8 cellular contexts compared by ENCODE assay signal in genomic region chr2:62196278-62196901, GRCh38. TPM values are rescaled to one million over a fixed set of nuclear protein-coding genes. Genes with fewer than 3 reads are reported as not detected.
DNase-seq lines count a peak whose midpoint lies in the region; ATAC-seq lines count a peak whose summit lies in the region.

No MANE protein-coding gene starts in this region.

- H2AFZ ChIP-seq in Karpas-422 (ENCODE audit: low read length) = peak overlapping the region; percentile 99

- DNase-seq in DMS53 (lab: John Stamatoyannopoulos, UW) = peak; percentile 88
- peak; percentile 85 for DNase-seq in Karpas-422
- peak; percentile 36 to 48 for DNase-seq in activated CD4-positive, alpha-beta T cell treated with anti-CD3 and anti-CD28 coated beads, Interleukin-2, amount 50 U/mL, for 24 hours (ENCODE audit: low read depth in 1 of 2, low spot score in 1 of 2)
- peak; percentile 46 for DNase-seq in effector CD8-positive, alpha-beta T cell (lab: John Stamatoyannopoulos, UW)
- peak; percentile 44 for DNase-seq in stimulated activated CD8-positive, alpha-beta memory T cell treated with anti-CD3 and anti-CD28 coated beads, Interleukin-4, amount 100 ng/mL, for 24 hours (ENCODE audit: low read depth)
- DNase-seq in AG08395 (ENCODE audit: low spot score) = no peak

- H3K9me2 ChIP-seq in Karpas-422 (replicated peaks; ENCODE audit: insufficient read depth, low read length) = no peaks in the 10 kb centered on the region

- H3K27ac ChIP-seq in Karpas-422 (ENCODE audit: low read length) = peak overlapping the region; percentile 25; the same call in 1 of the 2 replicates

- H3K4me1 ChIP-seq in Karpas-422 (ENCODE audit: low read length) (peaks cover 33% of the 10 kb centered on the region), mononuclear cell (ENCODE audit: insufficient read depth, low read length) (peaks cover 61% of the 10 kb centered on the region)

- H3K9me3 ChIP-seq in Karpas-422 (ENCODE audit: low read length) (no peaks in the 10 kb centered on the region), mononuclear cell (ENCODE audit: low read depth, low read length) (no peaks in the 10 kb centered on the region)

- peaks cover 42% of the 10 kb centered on the region for H3K79me2 ChIP-seq in Karpas-422 (ENCODE audit: low read length)

- H4K20me1 ChIP-seq in Karpas-422 (ENCODE audit: insufficient read depth, low read depth, low read length) = peaks cover 44% of the 10 kb centered on the region

- H3K36me3 ChIP-seq in Karpas-422 (ENCODE audit: insufficient read depth, low read length) = no peaks in the 10 kb centered on the region

- peak overlapping the region; percentile 91 for H3K9ac ChIP-seq in Karpas-422 (ENCODE audit: low read length)

- no peaks in the 10 kb centered on the region for H3K27me3 ChIP-seq in Karpas-422 (ENCODE audit: low read length)
- no peaks in the 10 kb centered on the region for H3K27me3 ChIP-seq in mononuclear cell (ENCODE audit: insufficient read depth, low read length)

- H3K4me2 ChIP-seq in Karpas-422 (ENCODE audit: low read depth, low read length, poor library complexity, severe bottlenecking) = peak overlapping the region; percentile 99

- H3K4me3 ChIP-seq in Karpas-422 (ENCODE audit: low read length) = peak overlapping the region; percentile 99
- H3K4me3 ChIP-seq in mononuclear cell (ENCODE audit: low read length) = peak overlapping the region; percentile 94

- ATAC-seq in GM21723 (IDR thresholded peaks at IDR 0.05; ENCODE audit: unreplicated experiment) = peak; percentile 20

RNA-seq across cellular contexts. Expression of gene B3GNT2, which starts 0.5 kb away (rescaled TPM):
- total RNA-seq in Karpas-422 (2014; rRNA removed; shearing (Covaris generic); ENCODE audit: low replicate concordance) = 12.6 and 26.9 TPM in 2 replicates
- 64.8 TPM for total RNA-seq in mononuclear cell
